25 cellular contexts compared by ENCODE assay signal in genomic region chr20:58162976-58163375, GRCh38.
DNase-seq lines count a peak whose midpoint lies in the region; ATAC-seq and TF ChIP-seq lines count a peak whose summit lies in the region.
"Had no signal": no experiment of that assay in that cellular context is flagged by ENCODE, and none has a peak within 500 bp of the region (broad histone marks: within the 10 kb centered on the region; RNA-seq: fewer than 3 reads in every experiment).

No MANE protein-coding gene starts in this region.

- TF ChIP-seq CTCF in BJ (IDR thresholded peaks at IDR 0.05; ENCODE audit: insufficient read depth, low read depth, low read length), result no peak
- TF ChIP-seq CTCF in chondrocyte (IDR thresholded peaks at IDR 0.05), result no peak
- no peak for TF ChIP-seq CTCF in fibroblast of villous mesenchyme (IDR thresholded peaks at IDR 0.05; ENCODE audit: insufficient read depth, low read depth, low read length)
- TF ChIP-seq CTCF in upper lobe of right lung (IDR thresholded peaks at IDR 0.05), result no peak
- TF ChIP-seq CTCF in coronary artery (IDR thresholded peaks at IDR 0.05), result no peak

- H3K27me3 ChIP-seq in BJ (ENCODE audit: control insufficient read depth, insufficient read depth, low read length) (no peaks in the 10 kb centered on the region), upper lobe of right lung (no peaks in the 10 kb centered on the region)
- H3K27me3 ChIP-seq: BE2C had no signal

- no peak overlapping the region for H3K4me3 ChIP-seq in BJ (ENCODE audit: low read depth, low read length)
- no peak overlapping the region for H3K4me3 ChIP-seq in fibroblast of villous mesenchyme (ENCODE audit: low read depth, low read length)
- H3K4me3 ChIP-seq in upper lobe of right lung, result no peak overlapping the region
- no peak overlapping the region for H3K4me3 ChIP-seq in coronary artery
- H3K4me3 ChIP-seq: A549, HAP-1, SK-N-MC had no signal

- H3K4me3 Mint-ChIP-seq in chondrocyte (ENCODE audit: unreplicated experiment), result no peak overlapping the region
- H3K4me3 Mint-ChIP-seq: HFFc6 had no signal

- H3K9me3 ChIP-seq in upper lobe of right lung, result no peaks in the 10 kb centered on the region
- H3K9me3 ChIP-seq: A549, BE2C, HAP-1 had no signal

- no peaks in the 10 kb centered on the region for H3K9me3 Mint-ChIP-seq in chondrocyte (ENCODE audit: low read depth)
- H3K9me3 Mint-ChIP-seq: HFFc6 had no signal

- peak; percentile 33 for ATAC-seq in upper lobe of right lung
- ATAC-seq in HG02610 (IDR thresholded peaks at IDR 0.05; ENCODE audit: unreplicated experiment), result no peak
- ATAC-seq: A549, Panc1 had no signal

- intact Hi-C loops in upper lobe of right lung (cut with DNase I), result no loop called here

- H3K36me3 ChIP-seq in BJ (ENCODE audit: control insufficient read depth, insufficient read depth, low read length) (no peaks in the 10 kb centered on the region), upper lobe of right lung (no peaks in the 10 kb centered on the region)
- H3K36me3 ChIP-seq: BE2C, HAP-1 had no signal

- no peak overlapping the region for H3K27ac Mint-ChIP-seq in chondrocyte (ENCODE audit: unreplicated experiment)
- H3K27ac Mint-ChIP-seq: HFFc6 had no signal

- DNase-seq in BJ (ENCODE audit: low read depth), result peak; percentile 51
- DNase-seq in chondrocyte (ENCODE audit: low spot score), result peak; percentile 24
- DNase-seq in fibroblast of villous mesenchyme (ENCODE audit: low read depth), result peak; percentile 42
- no peak for DNase-seq in upper lobe of right lung
- no peak for DNase-seq in effector CD4-positive, alpha-beta T cell
- no peak for DNase-seq in activated gamma-delta T cell (lab: John Stamatoyannopoulos, UW)
- no peak for DNase-seq in coronary artery (ENCODE audit: low spot score)
- DNase-seq: BE2C, DMS153, GOT3, HFFc6, IMR-90, KG1, MM.1S, NCI-H1417, NCI-H1694, NCI-H2029 treated with DMSO at 0.1 percent for 48 hours, NCI-H446 treated with DMSO at 0.1 percent for 48 hours, NCI-H526 treated with DMSO at 0.1 percent for 48 hours, SIG-M5 had no signal

- no peak overlapping the region for H3K27ac ChIP-seq in upper lobe of right lung
- H3K27ac ChIP-seq in coronary artery, result no peak overlapping the region
- H3K27ac ChIP-seq: A549, SK-N-MC had no signal

- H3K4me1 ChIP-seq in upper lobe of right lung, result no peaks in the 10 kb centered on the region
- H3K4me1 ChIP-seq: A549, BE2C, HAP-1 had no signal

- no peaks in the 10 kb centered on the region for H3K27me3 Mint-ChIP-seq in chondrocyte (ENCODE audit: low read depth)

- POLR2A ChIA-PET in BJ (lab: Charles Lee), result no interaction called here

- peaks cover 22% of the 10 kb centered on the region for H3K4me1 Mint-ChIP-seq in chondrocyte (ENCODE audit: low read depth)

- H3K36me3 Mint-ChIP-seq in chondrocyte (ENCODE audit: low read depth), result no peaks in the 10 kb centered on the region

- CTCF ChIA-PET in BJ (lab: Yijun Ruan, JAX), result no interaction called here

Comparison
In these comparisons a context has a peak if more than half of its experiments do, and no peak if none do; other contexts are left out.
1. DNase-seq: peak in BJ (single experiment), chondrocyte (single experiment) and fibroblast of villous mesenchyme (single experiment); none in upper lobe of right lung (single experiment), effector CD4-positive, alpha-beta T cell (single experiment), activated gamma-delta T cell (single experiment) and coronary artery (single experiment).